1 cellular context compared by ENCODE assay signal in genomic region chr2:18721038-18721922, GRCh38.
TF ChIP-seq lines count a peak whose summit lies in the region.

No MANE protein-coding gene starts in this region.

TF ChIP-seq in HepG2, 621 proteins besides CTCF, POLR2A, EP300 and RAD21 (continued from another document):
- TF ChIP-seq, protein P1, sequence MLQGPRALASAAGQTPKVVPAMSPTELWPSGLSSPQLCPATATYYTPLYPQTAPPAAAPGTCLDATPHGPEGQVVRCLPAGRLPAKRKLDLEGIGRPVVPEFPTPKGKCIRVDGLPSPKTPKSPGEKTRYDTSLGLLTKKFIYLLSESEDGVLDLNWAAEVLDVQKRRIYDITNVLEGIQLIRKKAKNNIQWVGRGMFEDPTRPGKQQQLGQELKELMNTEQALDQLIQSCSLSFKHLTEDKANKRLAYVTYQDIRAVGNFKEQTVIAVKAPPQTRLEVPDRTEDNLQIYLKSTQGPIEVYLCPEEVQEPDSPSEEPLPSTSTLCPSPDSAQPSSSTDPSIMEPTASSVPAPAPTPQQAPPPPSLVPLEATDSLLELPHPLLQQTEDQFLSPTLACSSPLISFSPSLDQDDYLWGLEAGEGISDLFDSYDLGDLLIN (CRISPR knock-in tag; IDR thresholded peaks at IDR 0.05; ENCODE audit: borderline replicate concordance), result no peak
- TF ChIP-seq FOXA1 (IDR thresholded peaks at IDR 0.05) (no peak), FOXA1 (CRISPR knock-in tag; IDR thresholded peaks at IDR 0.05) (no peak), TOPORS (CRISPR knock-in tag; IDR thresholded peaks at IDR 0.05) (no peak), U2AF1 (optimal IDR thresholded peaks at IDR 0.05; ENCODE audit: low read depth, low read length) (no peak), ZNF557 (CRISPR knock-in tag; IDR thresholded peaks at IDR 0.05) (no peak), ZSCAN25 (CRISPR knock-in tag; IDR thresholded peaks at IDR 0.05) (no peak), ZNF770 (CRISPR knock-in tag; IDR thresholded peaks at IDR 0.05) (no peak)
- TF ChIP-seq, protein P2, sequence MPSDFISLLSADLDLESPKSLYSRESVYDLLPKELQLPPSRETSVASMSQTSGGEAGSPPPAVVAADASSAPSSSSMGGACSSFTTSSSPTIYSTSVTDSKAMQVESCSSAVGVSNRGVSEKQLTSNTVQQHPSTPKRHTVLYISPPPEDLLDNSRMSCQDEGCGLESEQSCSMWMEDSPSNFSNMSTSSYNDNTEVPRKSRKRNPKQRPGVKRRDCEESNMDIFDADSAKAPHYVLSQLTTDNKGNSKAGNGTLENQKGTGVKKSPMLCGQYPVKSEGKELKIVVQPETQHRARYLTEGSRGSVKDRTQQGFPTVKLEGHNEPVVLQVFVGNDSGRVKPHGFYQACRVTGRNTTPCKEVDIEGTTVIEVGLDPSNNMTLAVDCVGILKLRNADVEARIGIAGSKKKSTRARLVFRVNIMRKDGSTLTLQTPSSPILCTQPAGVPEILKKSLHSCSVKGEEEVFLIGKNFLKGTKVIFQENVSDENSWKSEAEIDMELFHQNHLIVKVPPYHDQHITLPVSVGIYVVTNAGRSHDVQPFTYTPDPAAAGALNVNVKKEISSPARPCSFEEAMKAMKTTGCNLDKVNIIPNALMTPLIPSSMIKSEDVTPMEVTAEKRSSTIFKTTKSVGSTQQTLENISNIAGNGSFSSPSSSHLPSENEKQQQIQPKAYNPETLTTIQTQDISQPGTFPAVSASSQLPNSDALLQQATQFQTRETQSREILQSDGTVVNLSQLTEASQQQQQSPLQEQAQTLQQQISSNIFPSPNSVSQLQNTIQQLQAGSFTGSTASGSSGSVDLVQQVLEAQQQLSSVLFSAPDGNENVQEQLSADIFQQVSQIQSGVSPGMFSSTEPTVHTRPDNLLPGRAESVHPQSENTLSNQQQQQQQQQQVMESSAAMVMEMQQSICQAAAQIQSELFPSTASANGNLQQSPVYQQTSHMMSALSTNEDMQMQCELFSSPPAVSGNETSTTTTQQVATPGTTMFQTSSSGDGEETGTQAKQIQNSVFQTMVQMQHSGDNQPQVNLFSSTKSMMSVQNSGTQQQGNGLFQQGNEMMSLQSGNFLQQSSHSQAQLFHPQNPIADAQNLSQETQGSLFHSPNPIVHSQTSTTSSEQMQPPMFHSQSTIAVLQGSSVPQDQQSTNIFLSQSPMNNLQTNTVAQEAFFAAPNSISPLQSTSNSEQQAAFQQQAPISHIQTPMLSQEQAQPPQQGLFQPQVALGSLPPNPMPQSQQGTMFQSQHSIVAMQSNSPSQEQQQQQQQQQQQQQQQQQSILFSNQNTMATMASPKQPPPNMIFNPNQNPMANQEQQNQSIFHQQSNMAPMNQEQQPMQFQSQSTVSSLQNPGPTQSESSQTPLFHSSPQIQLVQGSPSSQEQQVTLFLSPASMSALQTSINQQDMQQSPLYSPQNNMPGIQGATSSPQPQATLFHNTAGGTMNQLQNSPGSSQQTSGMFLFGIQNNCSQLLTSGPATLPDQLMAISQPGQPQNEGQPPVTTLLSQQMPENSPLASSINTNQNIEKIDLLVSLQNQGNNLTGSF (CRISPR knock-in tag; IDR thresholded peaks at IDR 0.05), result no peak
